Comparison of ENCODE assay signal across 3 cellular contexts in genomic region chr19:48529156-48529555, GRCh38.
TF ChIP-seq lines count a peak whose summit lies in the region.

No MANE protein-coding gene starts in this region.

TF ChIP-seq in HepG2, 621 proteins besides CTCF, POLR2A, EP300 and RAD21:
- no peak for TF ChIP-seq AHDC1 (CRISPR knock-in tag; IDR thresholded peaks at IDR 0.05; ENCODE audit: borderline replicate concordance)
- TF ChIP-seq MAZ (IDR thresholded peaks at IDR 0.05; ENCODE audit: borderline replicate concordance, low read depth, low read length): no peak
- TF ChIP-seq MAZ (CRISPR knock-in tag; IDR thresholded peaks at IDR 0.05; ENCODE audit: low read depth): no peak
- no peak for TF ChIP-seq ZEB1 (IDR thresholded peaks at IDR 0.05; ENCODE audit: insufficient replicate concordance, low read depth)
- TF ChIP-seq YY1 (IDR thresholded peaks at IDR 0.05; ENCODE audit: insufficient read depth, insufficient replicate concordance, low read depth, low read length): peak; percentile 42
- peak; percentile 16; the same call in 1 of the 2 replicates for TF ChIP-seq ZBTB33 (CRISPR knock-in tag; IDR thresholded peaks at IDR 0.05)

TF ChIP-seq in Ishikawa, 13 proteins besides CTCF, POLR2A, EP300 and RAD21:
- TF ChIP-seq YY1 (IDR thresholded peaks at IDR 0.05; ENCODE audit: low read depth) (peak; percentile 56; the same call in 1 of the 2 replicates), CREB1 (IDR thresholded peaks at IDR 0.05; ENCODE audit: low read depth) (no peak)

TF ChIP-seq in H1, 55 proteins besides CTCF, POLR2A, EP300 and RAD21:
- TF ChIP-seq POU5F1 (IDR thresholded peaks at IDR 0.05; ENCODE audit: low read depth, low read length) (no peak), SIN3A (conservative IDR thresholded peaks at IDR 0.05 in 1 of 2, IDR thresholded peaks at IDR 0.05 in 1 of 2; ENCODE audit: low read depth in 1 of 2, low read length in 2 of 2) (no peak), E2F6 (IDR thresholded peaks at IDR 0.05) (peak; percentile 52; the same call in 1 of the 2 replicates), YY1 (IDR thresholded peaks at IDR 0.05; ENCODE audit: low read depth, low read length) (peak; percentile 75), BRCA1 (IDR thresholded peaks at IDR 0.05; ENCODE audit: low read depth, low read length) (no peak)
